ENCODE assay signal across 1 cellular context in genomic region chr1:202165942-202166843, GRCh38.
TF ChIP-seq lines count a peak whose summit lies in the region.

No MANE protein-coding gene starts in this region.

TF ChIP-seq in GM23338, 12 proteins besides CTCF, POLR2A, EP300 and RAD21 (continued from another document):
- TF ChIP-seq ETS1 (IDR thresholded peaks at IDR 0.05) (no peak), ZNF462 (CRISPR knock-in tag; IDR thresholded peaks at IDR 0.05) (no peak), EZH2phosphoT487 (IDR thresholded peaks at IDR 0.05; ENCODE audit: unreplicated experiment) (no peak), ZNF114 (CRISPR knock-in tag; IDR thresholded peaks at IDR 0.05) (no peak), POLR2AphosphoS5 (IDR thresholded peaks at IDR 0.05; ENCODE audit: low read depth) (no peak), REST (IDR thresholded peaks at IDR 0.05; ENCODE audit: unreplicated experiment) (no peak), ZNF331 (CRISPR knock-in tag; IDR thresholded peaks at IDR 0.05; ENCODE audit: low read depth) (no peak)
